Comparison of ENCODE assay signal across 10 cellular contexts in the genomic region with DNA sequence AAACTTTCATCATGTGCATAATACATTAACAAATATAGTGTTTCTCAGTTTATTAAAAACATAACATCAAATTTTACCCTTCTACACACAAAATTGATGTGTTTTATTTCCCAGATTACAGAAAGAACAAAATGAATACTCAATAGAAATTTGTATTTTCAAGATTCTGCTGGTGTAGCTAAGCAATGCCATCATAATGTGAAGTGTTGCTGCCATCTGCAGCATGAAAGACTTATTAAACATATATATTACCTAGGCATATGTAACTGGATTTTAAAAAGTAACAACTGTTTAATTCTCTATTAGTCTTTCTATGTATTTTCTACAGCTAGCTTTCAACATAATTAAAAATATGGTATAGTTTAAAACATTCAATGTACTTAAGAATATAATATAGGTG. TPM values are rescaled to one million over a fixed set of nuclear protein-coding genes. Genes with fewer than 3 reads are reported as not detected.
DNase-seq lines count a peak whose midpoint lies in the region; ATAC-seq and TF ChIP-seq lines count a peak whose summit lies in the region.
"Had no signal": no experiment of that assay in that cellular context is flagged by ENCODE, and none has a peak within 500 bp of the region (broad histone marks: within the 10 kb centered on the region; RNA-seq: fewer than 3 reads in every experiment).

No MANE protein-coding gene starts in this region.

- H3K9me3 Mint-ChIP-seq in CD14-positive monocyte = peaks cover 0 to 3% (median under 1%) of the 10 kb centered on the region in 7 donors
- peaks cover under 1% of the 10 kb centered on the region for H3K9me3 Mint-ChIP-seq in nephron

- H3K27me3 Mint-ChIP-seq in CD14-positive monocyte (ENCODE audit: low read depth in 3 of 3) (peaks cover 0 to 3% (median 1%) of the 10 kb centered on the region in 3 donors), nephron (ENCODE audit: low read depth) (no peaks in the 10 kb centered on the region)

- intact Hi-C loops in CD14-positive monocyte (cut with micrococcal nuclease) = no loop called here

- peaks cover 2% of the 10 kb centered on the region for H3K4me1 Mint-ChIP-seq in CD14-positive monocyte
- H3K4me1 Mint-ChIP-seq in nephron = peaks cover 5% of the 10 kb centered on the region

- no peaks in the 10 kb centered on the region for H3K27me3 ChIP-seq in GM06990 (replicated peaks; ENCODE audit: control insufficient read depth, insufficient read depth, low read length)

- TF ChIP-seq CTCF in CD14-positive monocyte (IDR thresholded peaks at IDR 0.05) (peak; percentile 72), GM06990 (IDR thresholded peaks at IDR 0.05; ENCODE audit: insufficient read depth, low read length, poor library complexity, severe bottlenecking) (peak; percentile 24), nephron (IDR thresholded peaks at IDR 0.05; ENCODE audit: unreplicated experiment in 3 of 3) (peak; percentile 54 to 64 (median 61))

- no peak for DNase-seq in CD14-positive monocyte (ENCODE audit: low spot score)
- DNase-seq in GM06990 (ENCODE audit: extremely low read depth, insufficient read length) = no peak
- peak; percentile 42 for DNase-seq in RPMI7951 (ENCODE audit: low read depth)
- DNase-seq in dermis microvascular lymphatic vessel endothelial cell (ENCODE audit: low read depth in 2 of 2) = peak; percentile 73 to 75
- no peak for DNase-seq in iPS-NIHi7 (ENCODE audit: extremely low spot score)
- no peak for DNase-seq in HuH-7.5 (ENCODE audit: low spot score)

- no peaks in the 10 kb centered on the region for H3K36me3 ChIP-seq in GM06990 (ENCODE audit: control insufficient read depth, insufficient read depth, low read length)

- H3K36me3 Mint-ChIP-seq in CD14-positive monocyte = no peaks in the 10 kb centered on the region
- H3K36me3 Mint-ChIP-seq in nephron (ENCODE audit: low read depth) = no peaks in the 10 kb centered on the region

- peak; percentile 65 for ATAC-seq in HG03342 (IDR thresholded peaks at IDR 0.05; ENCODE audit: unreplicated experiment)

- no peak overlapping the region for H3K4me3 ChIP-seq in GM06990 (replicated peaks; ENCODE audit: low read depth, low read length)
- H3K4me3 ChIP-seq: skin epidermis had no signal

- no peak overlapping the region for H3K27ac Mint-ChIP-seq in CD14-positive monocyte
- H3K27ac Mint-ChIP-seq in nephron = peak overlapping the region in 2 of 3 experiments; percentile 48 to 61

- no peak overlapping the region for H3K4me3 Mint-ChIP-seq in CD14-positive monocyte
- H3K4me3 Mint-ChIP-seq in nephron = no peak overlapping the region

RNA-seq across cellular contexts. Expression of gene PLSCR5, which starts 27.5 kb away (rescaled TPM):
- not detected for polyA plus RNA-seq in CD14-positive monocyte
- not detected in 2 replicates for total RNA-seq in RPMI7951 (2014; rRNA removed; shearing (Covaris generic))
- total RNA-seq in dermis microvascular lymphatic vessel endothelial cell = not detected in 2 replicates
- total RNA-seq: T-helper 1 cell treated with Interleukin-12 subunit alpha and Interleukin-12 subunit beta and Interleukin-4 antibody, amounts not matched to agents 30 ng/mL and 1 ng/mL, for 36 hours had no signal

RNA-seq across cellular contexts. Expression of gene PLSCR1, which starts 33.3 kb away (rescaled TPM):
- polyA plus RNA-seq in CD14-positive monocyte = 100 to 1,000 TPM; 127 to 221 TPM
- 66.6 and 81.7 TPM in 2 replicates for total RNA-seq in RPMI7951 (2014; rRNA removed; shearing (Covaris generic))
- total RNA-seq in dermis microvascular lymphatic vessel endothelial cell = 56.4 and 123 TPM in 2 replicates

Comparison
In these comparisons a context has a peak if more than half of its experiments do, and no peak if none do; other contexts are left out.
1. DNase-seq: peak in RPMI7951 (single experiment) and dermis microvascular lymphatic vessel endothelial cell (2 of 2); none in CD14-positive monocyte (single experiment), GM06990 (single experiment), iPS-NIHi7 (single experiment) and HuH-7.5 (single experiment).
2. H3K27ac Mint-ChIP-seq: peak in nephron (2 of 3); none in CD14-positive monocyte (0 of 7).
3. Peak in every context shown above with its lines, with median percentiles within 50 percentile points of each other: CTCF ChIP-seq.